In genomic region chr13:39401091-39401647, GRCh38 we compare ENCODE assay signal across 22 cellular contexts.
DNase-seq lines count a peak whose midpoint lies in the region; ATAC-seq and TF ChIP-seq lines count a peak whose summit lies in the region.
"Had no signal": no experiment of that assay in that cellular context is flagged by ENCODE, and none has a peak within 500 bp of the region (broad histone marks: within the 10 kb centered on the region; RNA-seq: fewer than 3 reads in every experiment).

No MANE protein-coding gene starts in this region.

- no peak overlapping the region for H3K27ac ChIP-seq in HEK293 (ENCODE audit: extremely low read depth, low read depth, low read length)
- H3K27ac ChIP-seq: colonic mucosa, lower lobe of right lung, tibial nerve had no signal

- no peak overlapping the region for H3K27ac Mint-ChIP-seq in type B pancreatic cell
- H3K27ac Mint-ChIP-seq: activated CD4-positive, alpha-beta T cell treated with anti-CD3 and anti-CD28 coated beads, Interleukin-2, amount 10 ng/mL, durations not matched to agents 24 days and 14 days; activated naive CD8-positive, alpha-beta T cell; endodermal cell; stimulated activated naive CD8-positive, alpha-beta T cell treated with anti-CD3 and anti-CD28 coated beads, Interleukin-15, Interleukin-2, amounts not matched to agents 100 ng/mL and 50 ng/mL, for 24 hours had no signal

- no peaks in the 10 kb centered on the region for H3K9me3 ChIP-seq in HEK293 (ENCODE audit: control insufficient read depth, insufficient read depth, low read depth, low read length)
- H3K9me3 ChIP-seq: colonic mucosa, lower lobe of right lung, spleen, tibial nerve had no signal

- peaks cover 17% of the 10 kb centered on the region for H3K4me1 Mint-ChIP-seq in type B pancreatic cell (ENCODE audit: unreplicated experiment)
- H3K4me1 Mint-ChIP-seq: activated CD4-positive, alpha-beta T cell treated with anti-CD3 and anti-CD28 coated beads, Interleukin-2, amount 10 ng/mL, durations not matched to agents 24 days and 14 days had no signal

- no peak overlapping the region for H3K4me3 ChIP-seq in HEK293 (ENCODE audit: low read depth, low read length)
- H3K4me3 ChIP-seq: colonic mucosa, lower lobe of right lung, spleen, tibial nerve had no signal

- DNase-seq in CMK (ENCODE audit: low read depth) (peak; percentile 12), SIG-M5 treated with dmso at 0.1 percent for 504 hours (lab: John Stamatoyannopoulos, UW; ENCODE audit: unreplicated experiment) (peak; percentile 74), kidney glomerular epithelial cell (lab: John Stamatoyannopoulos, UW) (peak; percentile 35), NCI-H510A (lab: John Stamatoyannopoulos, UW) (no peak), type B pancreatic cell (ENCODE audit: extremely low spot score, unreplicated experiment) (no peak)
- DNase-seq: activated CD4-positive, alpha-beta T cell treated with anti-CD3 and anti-CD28 coated beads, Interleukin-2, amount 10 ng/mL, durations not matched to agents 24 days and 14 days; AML-193; colonic mucosa; endodermal cell; lower lobe of right lung; NCI-H1436 treated with DMSO at 0.1 percent for 48 hours; NCI-H2227 treated with DMSO at 0.1 percent for 48 hours; NK-92 treated with Interleukin-12 subunit alpha and Interleukin-12 subunit beta, amount 100 ng/mL, for 24 hours; RPMI8226; spleen; stimulated activated CD4-positive, alpha-beta T cell treated with anti-CD3 and anti-CD28 coated beads, Interleukin-4, amount 100 ng/mL, for 24 hours; SW 1271 had no signal

- H3K4me3 Mint-ChIP-seq in type B pancreatic cell: no peak overlapping the region
- H3K4me3 Mint-ChIP-seq: activated CD4-positive, alpha-beta T cell treated with anti-CD3 and anti-CD28 coated beads, Interleukin-2, amount 10 ng/mL, durations not matched to agents 24 days and 14 days; activated naive CD8-positive, alpha-beta T cell; endodermal cell; stimulated activated naive CD8-positive, alpha-beta T cell treated with anti-CD3 and anti-CD28 coated beads, Interleukin-15, Interleukin-2, amounts not matched to agents 100 ng/mL and 50 ng/mL, for 24 hours had no signal

- POLR2A ChIA-PET in HEK293 (lab: Yijun Ruan, JAX): interaction anchor here (1.1 kb wide), 1 partner anchor 16 kb away, joined by 3 read pairs; no protein-coding TSS in a partner anchor

- H3K36me3 ChIP-seq in HEK293 (ENCODE audit: control insufficient read depth in 2 of 2, insufficient read depth in 1 of 2, low read length in 2 of 2): no peaks in the 10 kb centered on the region
- H3K36me3 ChIP-seq: colonic mucosa, lower lobe of right lung, spleen, tibial nerve had no signal

- CTCF ChIA-PET in HEK293 (lab: Yijun Ruan, JAX): interaction anchor here (1.2 kb wide), 1 partner anchor 210 kb away, joined by 3 read pairs; no protein-coding TSS in a partner anchor

- ATAC-seq in HG02623 (IDR thresholded peaks at IDR 0.05; ENCODE audit: unreplicated experiment): no peak

- H3K4me1 ChIP-seq in HEK293 (ENCODE audit: control insufficient read depth, insufficient read depth, low read length): peaks cover 9% of the 10 kb centered on the region; the same call in 1 of the 2 replicates
- H3K4me1 ChIP-seq: colonic mucosa, lower lobe of right lung had no signal

- no peak for TF ChIP-seq CTCF in HEK293 (tag by site-specific recombination; IDR thresholded peaks at IDR 0.05)
- no peak for TF ChIP-seq CTCF in type B pancreatic cell (conservative IDR thresholded peaks at IDR 0.05)

- H3K27me3 Mint-ChIP-seq in type B pancreatic cell: no peaks in the 10 kb centered on the region

- H3K9me3 Mint-ChIP-seq in type B pancreatic cell: peaks cover 4% of the 10 kb centered on the region
- H3K9me3 Mint-ChIP-seq: activated CD4-positive, alpha-beta T cell treated with anti-CD3 and anti-CD28 coated beads, Interleukin-2, amount 10 ng/mL, durations not matched to agents 24 days and 14 days; stimulated activated naive CD8-positive, alpha-beta T cell treated with anti-CD3 and anti-CD28 coated beads, Interleukin-15, Interleukin-2, amounts not matched to agents 100 ng/mL and 50 ng/mL, for 24 hours had no signal

- no peaks in the 10 kb centered on the region for H3K36me3 Mint-ChIP-seq in type B pancreatic cell
- H3K36me3 Mint-ChIP-seq: activated naive CD8-positive, alpha-beta T cell had no signal

TF ChIP-seq in HEK293, 187 proteins besides CTCF, POLR2A, EP300 and RAD21:
- TF ChIP-seq ZNF48 (tag by site-specific recombination; IDR thresholded peaks at IDR 0.05) (no peak), ZFP41 (tag by site-specific recombination; IDR thresholded peaks at IDR 0.05; ENCODE audit: borderline replicate concordance) (no peak), SCRT2 (tag by site-specific recombination; IDR thresholded peaks at IDR 0.05) (0 out of 2 replicates have a peak, but pooled peaks have one; percentile 20), ZNF10 (tag by site-specific recombination; IDR thresholded peaks at IDR 0.05) (peak; percentile 78), ZNF629 (tag by site-specific recombination; IDR thresholded peaks at IDR 0.05) (0 out of 2 replicates have a peak, but pooled peaks have one; percentile 14), ZNF560 (tag by site-specific recombination; IDR thresholded peaks at IDR 0.05; ENCODE audit: borderline replicate concordance) (no peak), PRDM6 (tag by site-specific recombination; IDR thresholded peaks at IDR 0.05) (peak; percentile 39; the same call in 1 of the 2 replicates), ZNF501 (tag by site-specific recombination; IDR thresholded peaks at IDR 0.05) (no peak), OSR2 (tag by site-specific recombination; IDR thresholded peaks at IDR 0.05) (peak; percentile 45; the same call in 1 of the 2 replicates), ZNF366 (tag by site-specific recombination; conservative IDR thresholded peaks at IDR 0.05) (0 out of 2 replicates have a peak, but pooled peaks have one; percentile 18), ZNF514 (tag by site-specific recombination; IDR thresholded peaks at IDR 0.05) (no peak), ZIC2 (tag by site-specific recombination; IDR thresholded peaks at IDR 0.05) (0 out of 2 replicates have a peak, but pooled peaks have one; percentile 18), ZNF510 (tag by site-specific recombination; IDR thresholded peaks at IDR 0.05; ENCODE audit: insufficient replicate concordance) (no peak), ZNF24 (tag by site-specific recombination; IDR thresholded peaks at IDR 0.05) (no peak), ZNF23 (tag by site-specific recombination; IDR thresholded peaks at IDR 0.05; ENCODE audit: borderline replicate concordance) (no peak), SCRT1 (tag by site-specific recombination; IDR thresholded peaks at IDR 0.05; ENCODE audit: borderline replicate concordance) (no peak)
- TF ChIP-seq, protein P1, sequence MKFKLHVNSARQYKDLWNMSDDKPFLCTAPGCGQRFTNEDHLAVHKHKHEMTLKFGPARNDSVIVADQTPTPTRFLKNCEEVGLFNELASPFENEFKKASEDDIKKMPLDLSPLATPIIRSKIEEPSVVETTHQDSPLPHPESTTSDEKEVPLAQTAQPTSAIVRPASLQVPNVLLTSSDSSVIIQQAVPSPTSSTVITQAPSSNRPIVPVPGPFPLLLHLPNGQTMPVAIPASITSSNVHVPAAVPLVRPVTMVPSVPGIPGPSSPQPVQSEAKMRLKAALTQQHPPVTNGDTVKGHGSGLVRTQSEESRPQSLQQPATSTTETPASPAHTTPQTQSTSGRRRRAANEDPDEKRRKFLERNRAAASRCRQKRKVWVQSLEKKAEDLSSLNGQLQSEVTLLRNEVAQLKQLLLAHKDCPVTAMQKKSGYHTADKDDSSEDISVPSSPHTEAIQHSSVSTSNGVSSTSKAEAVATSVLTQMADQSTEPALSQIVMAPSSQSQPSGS (tag by site-specific recombination; IDR thresholded peaks at IDR 0.05; ENCODE audit: low read depth): peak; percentile 78; the same call in 1 of the 2 replicates

Comparison
In these comparisons a context has a peak if more than half of its experiments do, and no peak if none do; other contexts are left out.
1. DNase-seq: peak in CMK (single experiment), SIG-M5 treated with dmso at 0.1 percent for 504 hours (single experiment) and kidney glomerular epithelial cell (single experiment); none in NCI-H510A (single experiment) and type B pancreatic cell (single experiment).